8 cellular contexts compared by ENCODE assay signal in genomic region chr5:65481171-65481575, GRCh38. TPM values are rescaled to one million over a fixed set of nuclear protein-coding genes. Genes with fewer than 3 reads are reported as not detected.
DNase-seq lines count a peak whose midpoint lies in the region; FAIRE-seq and TF ChIP-seq lines count a peak whose summit lies in the region.

No MANE protein-coding gene starts in this region.

- H3K27me3 ChIP-seq in HUES64 (ENCODE audit: insufficient read depth, low read length), result peaks cover 5% of the 10 kb centered on the region; the same call in 1 of the 2 replicates
- no peaks in the 10 kb centered on the region for H3K27me3 ChIP-seq in duodenal mucosa (ENCODE audit: control insufficient read depth in 1 of 2, insufficient read depth in 2 of 2, low read length in 2 of 2)
- peaks cover 3% of the 10 kb centered on the region for H3K27me3 ChIP-seq in neural cell (ENCODE audit: insufficient read depth, low read depth, low read length)

- no peak for TF ChIP-seq POLR2A in GM12891 (IDR thresholded peaks at IDR 0.05; ENCODE audit: low read depth, low read length)

- FAIRE-seq in GM12891 (lab: Jason Lieb, UNC), result no peak

- no peak for TF ChIP-seq RAD21 in neural cell (conservative IDR thresholded peaks at IDR 0.05)

- H3K27ac ChIP-seq in HUES64 (ENCODE audit: low read depth, low read length) (peak overlapping the region; percentile 62; the same call in 1 of the 2 replicates), duodenal mucosa (ENCODE audit: low read depth, low read length) (no peak overlapping the region), neural cell (ENCODE audit: low read length) (no peak overlapping the region)

- no peak for DNase-seq in activated naive CD4-positive, alpha-beta T cell treated with anti-CD3 and anti-CD28 coated beads, Interleukin-2, amount 10 ng/mL, durations not matched to agents 7 days and 5 days
- no peak for DNase-seq in activated naive CD4-positive, alpha-beta T cell (lab: John Stamatoyannopoulos, UW)
- DNase-seq in NCI-H128 (lab: John Stamatoyannopoulos, UW; ENCODE audit: unreplicated experiment) (no peak), GM12891 (ENCODE audit: insufficient read length, low spot score) (no peak)
- no peak for DNase-seq in activated T-cell treated with anti-CD3 and anti-CD28 coated beads, Interleukin-2, amount 50 U/mL, for 48 hours

- no peak for TF ChIP-seq EP300 in neural cell (conservative IDR thresholded peaks at IDR 0.05; ENCODE audit: poor library complexity, severe bottlenecking)

- H3K27me3 Mint-ChIP-seq in activated naive CD4-positive, alpha-beta T cell treated with anti-CD3 and anti-CD28 coated beads, Interleukin-2, amount 10 ng/mL, durations not matched to agents 7 days and 5 days, result peaks cover 8% of the 10 kb centered on the region

- H3K79me2 ChIP-seq in neural cell (replicated peaks; ENCODE audit: insufficient read depth, low read length), result peaks cover 4% of the 10 kb centered on the region

- H3K9me3 Mint-ChIP-seq in activated naive CD4-positive, alpha-beta T cell treated with anti-CD3 and anti-CD28 coated beads, Interleukin-2, amount 10 ng/mL, durations not matched to agents 7 days and 5 days, result no peaks in the 10 kb centered on the region

- H3K36me3 Mint-ChIP-seq in activated naive CD4-positive, alpha-beta T cell treated with anti-CD3 and anti-CD28 coated beads, Interleukin-2, amount 10 ng/mL, durations not matched to agents 7 days and 5 days, result no peaks in the 10 kb centered on the region

- no peaks in the 10 kb centered on the region for H4K20me1 ChIP-seq in neural cell (ENCODE audit: insufficient read depth)

- no peaks in the 10 kb centered on the region for H3K36me3 ChIP-seq in HUES64 (ENCODE audit: insufficient read depth, low read length)
- H3K36me3 ChIP-seq in duodenal mucosa (ENCODE audit: control insufficient read depth in 1 of 2, insufficient read depth in 2 of 2, low read length in 2 of 2), result no peaks in the 10 kb centered on the region
- no peaks in the 10 kb centered on the region for H3K36me3 ChIP-seq in neural cell (ENCODE audit: insufficient read depth, low read length)

- H3K9me2 ChIP-seq in neural cell (ENCODE audit: insufficient read depth, low read length), result no peaks in the 10 kb centered on the region

- H3K4me3 ChIP-seq in HUES64 (ENCODE audit: low read length) (peak overlapping the region; percentile 62), duodenal mucosa (ENCODE audit: low read depth in 1 of 2, low read length in 2 of 2) (peak overlapping the region; percentile 72 to 95), neural cell (ENCODE audit: low read length) (peak overlapping the region; percentile 63)

- WGBS in HUES64, result 5% methylated on average over 6 of the region's 7 CpGs

- H3K9ac ChIP-seq in HUES64 (ENCODE audit: low read depth, low read length) (peak overlapping the region; percentile 58; the same call in 1 of the 2 replicates), duodenal mucosa (ENCODE audit: low read depth in 1 of 2, low read length in 2 of 2) (peak overlapping the region; percentile 32 to 58), neural cell (ENCODE audit: low read length) (peak overlapping the region; percentile 21)

- peaks cover 19% of the 10 kb centered on the region for H3K4me1 Mint-ChIP-seq in activated naive CD4-positive, alpha-beta T cell treated with anti-CD3 and anti-CD28 coated beads, Interleukin-2, amount 10 ng/mL, durations not matched to agents 7 days and 5 days

- no peaks in the 10 kb centered on the region for H3F3A ChIP-seq in neural cell (ENCODE audit: insufficient read depth, low read length, poor library complexity, severe bottlenecking)

- no peak for TF ChIP-seq CTCF in neural cell (IDR thresholded peaks at IDR 0.05; ENCODE audit: poor library complexity, severe bottlenecking)

- H3K4me1 ChIP-seq in HUES64 (ENCODE audit: insufficient read depth, low read length) (peaks cover 37% of the 10 kb centered on the region), duodenal mucosa (ENCODE audit: control insufficient read depth in 1 of 2, insufficient read depth in 2 of 2, low read length in 2 of 2) (peaks cover 5 to 18% of the 10 kb centered on the region in 2 donors)

- H3K27ac Mint-ChIP-seq in activated naive CD4-positive, alpha-beta T cell treated with anti-CD3 and anti-CD28 coated beads, Interleukin-2, amount 10 ng/mL, durations not matched to agents 7 days and 5 days, result peak overlapping the region; percentile 86

- peak overlapping the region; percentile 52 for H2AFZ ChIP-seq in neural cell (ENCODE audit: low read depth, low read length)

- CTCF ChIA-PET in activated naive CD4-positive, alpha-beta T cell treated with anti-CD3 and anti-CD28 coated beads, Interleukin-2, amount 10 ng/mL, durations not matched to agents 7 days and 5 days (lab: Charles Lee), result interaction anchor here (3.7 to 3.8 kb wide), 2 partner anchors 380 to 671 kb away, joined by 41 to 46 read pairs; no protein-coding TSS in a partner anchor

- peak overlapping the region; percentile 91 for H3K4me3 Mint-ChIP-seq in activated naive CD4-positive, alpha-beta T cell treated with anti-CD3 and anti-CD28 coated beads, Interleukin-2, amount 10 ng/mL, durations not matched to agents 7 days and 5 days

- H3K9me3 ChIP-seq in HUES64 (ENCODE audit: insufficient read depth, low read depth, low read length) (no peaks in the 10 kb centered on the region), duodenal mucosa (ENCODE audit: control insufficient read depth in 1 of 2, low read length in 2 of 2) (no peaks in the 10 kb centered on the region), neural cell (ENCODE audit: low read length) (no peaks in the 10 kb centered on the region)

- peak overlapping the region; percentile 64 for H3K4me2 ChIP-seq in neural cell (ENCODE audit: low read length)

TF ChIP-seq in neural cell, 6 proteins besides CTCF, POLR2A, EP300 and RAD21 (continues in another document):
- TF ChIP-seq REST (IDR thresholded peaks at IDR 0.05; ENCODE audit: borderline replicate concordance) (no peak), SMC3 (conservative IDR thresholded peaks at IDR 0.05; ENCODE audit: poor library complexity) (no peak), TAF1 (IDR thresholded peaks at IDR 0.05; ENCODE audit: low read depth) (no peak), EZH2 (IDR thresholded peaks at IDR 0.05; ENCODE audit: borderline replicate concordance, insufficient read depth, low read length, poor library complexity, severe bottlenecking) (no peak)

TF ChIP-seq in GM12891, 5 proteins besides CTCF, POLR2A, EP300 and RAD21:
- TF ChIP-seq POU2F2 (IDR thresholded peaks at IDR 0.05; ENCODE audit: low read depth, low read length) (no peak), PAX5 (IDR thresholded peaks at IDR 0.05; ENCODE audit: insufficient read depth, low read length, severe bottlenecking) (no peak), SPI1 (IDR thresholded peaks at IDR 0.05; ENCODE audit: low read depth, low read length) (no peak), POLR2AphosphoS5 (IDR thresholded peaks at IDR 0.05; ENCODE audit: low read depth, low read length) (no peak), TAF1 (IDR thresholded peaks at IDR 0.05; ENCODE audit: low read depth, low read length) (no peak)

RNA-seq across cellular contexts. Expression of gene ADAMTS6, which starts 0.5 kb away (rescaled TPM):
- 0.90 TPM for polyA plus RNA-seq in HUES64 (2013, experiment 1 of 2)
- 2.7 TPM for polyA plus RNA-seq in HUES64 (2013, experiment 2 of 2)
- polyA plus RNA-seq in neural cell, result 0.46 and 0.58 TPM in 2 replicates
- 13.6 and 14.2 TPM in 2 replicates for polyA minus RNA-seq in neural cell
- polyA plus RNA-seq in GM12891 (2012; ENCODE audit: low read depth, missing spikeins), result 2.3 TPM
